Comparison of ENCODE assay signal across 4 cellular contexts in the genomic region with DNA sequence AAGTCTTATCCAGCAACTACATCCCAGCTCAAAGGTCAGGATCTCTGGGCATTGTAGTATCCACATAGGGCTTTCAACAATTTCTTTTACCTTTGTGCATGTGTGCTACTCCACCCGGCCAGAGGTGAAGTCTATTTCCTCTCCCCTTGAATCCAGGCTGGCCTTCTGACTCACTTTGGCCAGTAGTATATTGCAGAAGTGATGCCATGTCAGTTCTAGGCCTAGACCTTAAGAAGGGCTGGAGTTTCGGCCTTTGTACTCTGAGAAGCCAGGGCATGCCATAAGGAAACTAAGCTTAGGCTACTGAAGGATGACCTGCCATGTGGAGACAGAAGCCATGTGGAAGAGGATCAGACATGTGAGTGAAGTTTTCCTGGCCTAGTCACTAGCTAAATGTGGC.
"Had no signal": no experiment of that assay in that cellular context is flagged by ENCODE, and none has a peak within 500 bp of the region (broad histone marks: within the 10 kb centered on the region; RNA-seq: fewer than 3 reads in every experiment).

No MANE protein-coding gene starts in this region.

- DNase-seq: H9, HCEC 1CT had no signal

- H3K4me3 ChIP-seq: GM23338 had no signal

- ATAC-seq: GM23338, HepG2 had no signal
